In genomic region chr3:32121137-32121536, GRCh38 we compare ENCODE assay signal across 23 cellular contexts.
"Had no signal": no experiment of that assay in that cellular context is flagged by ENCODE, and none has a peak within 500 bp of the region (broad histone marks: within the 10 kb centered on the region; RNA-seq: fewer than 3 reads in every experiment).

No MANE protein-coding gene starts in this region.

- H3K4me3 ChIP-seq: coronary artery, dorsolateral prefrontal cortex, esophagus squamous epithelium, gastroesophageal sphincter, lung, ovary, right atrium auricular region, tibial nerve had no signal

- H3K4me1 Mint-ChIP-seq: neural crest cell had no signal

- H3K4me3 Mint-ChIP-seq: immature natural killer cell; neural crest cell; stimulated activated effector memory CD8-positive, alpha-beta T cell treated with anti-CD3 and anti-CD28 coated beads, Interleukin-12 subunit alpha, Interleukin-12 subunit beta, amount 100 ng/mL, for 72 hours had no signal

- H3K9me3 ChIP-seq: esophagus squamous epithelium, gastroesophageal sphincter, ovary, right atrium auricular region, tibial nerve had no signal

- H3K36me3 ChIP-seq: gastroesophageal sphincter, ovary, right atrium auricular region, tibial nerve had no signal

- H3K27ac ChIP-seq: coronary artery, epithelial cell of prostate, esophagus squamous epithelium, gastroesophageal sphincter, ovary, right atrium auricular region, tibial nerve had no signal

- ATAC-seq: gastroesophageal sphincter; stimulated activated effector memory CD8-positive, alpha-beta T cell treated with anti-CD3 and anti-CD28 coated beads, Interleukin-12 subunit alpha, Interleukin-12 subunit beta, amount 100 ng/mL, for 72 hours; stimulated activated naive CD8-positive, alpha-beta T cell treated with anti-CD3 and anti-CD28 coated beads, Interleukin-15, Interleukin-2, amounts not matched to agents 100 U/mL and 50 U/mL, for 24 hours had no signal

- H3K36me3 Mint-ChIP-seq: immature natural killer cell; stimulated activated effector memory CD8-positive, alpha-beta T cell treated with anti-CD3 and anti-CD28 coated beads, Interleukin-12 subunit alpha, Interleukin-12 subunit beta, amount 100 ng/mL, for 72 hours had no signal

- H3K27ac Mint-ChIP-seq: immature natural killer cell; stimulated activated effector memory CD8-positive, alpha-beta T cell treated with anti-CD3 and anti-CD28 coated beads, Interleukin-12 subunit alpha, Interleukin-12 subunit beta, amount 100 ng/mL, for 72 hours had no signal

- DNase-seq: caudate nucleus; dorsolateral prefrontal cortex; effector memory CD4-positive, alpha-beta T cell; esophagus squamous epithelium; foreskin fibroblast; immature natural killer cell; left ventricle myocardium superior; mesenchymal stem cell; midbrain; naive thymus-derived CD4-positive, alpha-beta T cell; nucleus accumbens; ovary; stimulated activated CD4-positive, alpha-beta T cell treated with anti-CD3 and anti-CD28 coated beads, Interleukin-4, amount 100 ng/mL, for 1 hour; stimulated activated CD8-positive, alpha-beta memory T cell treated with anti-CD3 and anti-CD28 coated beads, Interleukin-4, amount 100 ng/mL, for 48 hours; stimulated activated naive CD8-positive, alpha-beta T cell treated with anti-CD3 and anti-CD28 coated beads, Interleukin-15, Interleukin-2, amounts not matched to agents 100 U/mL and 50 U/mL, for 24 hours had no signal

- H3K27me3 Mint-ChIP-seq: naive thymus-derived CD4-positive, alpha-beta T cell had no signal

- H3K9me3 Mint-ChIP-seq: immature natural killer cell; stimulated activated effector memory CD8-positive, alpha-beta T cell treated with anti-CD3 and anti-CD28 coated beads, Interleukin-12 subunit alpha, Interleukin-12 subunit beta, amount 100 ng/mL, for 72 hours had no signal

- H3K27me3 ChIP-seq: dorsolateral prefrontal cortex, esophagus squamous epithelium, gastroesophageal sphincter, ovary, right atrium auricular region, tibial nerve had no signal
